In the genomic region with DNA sequence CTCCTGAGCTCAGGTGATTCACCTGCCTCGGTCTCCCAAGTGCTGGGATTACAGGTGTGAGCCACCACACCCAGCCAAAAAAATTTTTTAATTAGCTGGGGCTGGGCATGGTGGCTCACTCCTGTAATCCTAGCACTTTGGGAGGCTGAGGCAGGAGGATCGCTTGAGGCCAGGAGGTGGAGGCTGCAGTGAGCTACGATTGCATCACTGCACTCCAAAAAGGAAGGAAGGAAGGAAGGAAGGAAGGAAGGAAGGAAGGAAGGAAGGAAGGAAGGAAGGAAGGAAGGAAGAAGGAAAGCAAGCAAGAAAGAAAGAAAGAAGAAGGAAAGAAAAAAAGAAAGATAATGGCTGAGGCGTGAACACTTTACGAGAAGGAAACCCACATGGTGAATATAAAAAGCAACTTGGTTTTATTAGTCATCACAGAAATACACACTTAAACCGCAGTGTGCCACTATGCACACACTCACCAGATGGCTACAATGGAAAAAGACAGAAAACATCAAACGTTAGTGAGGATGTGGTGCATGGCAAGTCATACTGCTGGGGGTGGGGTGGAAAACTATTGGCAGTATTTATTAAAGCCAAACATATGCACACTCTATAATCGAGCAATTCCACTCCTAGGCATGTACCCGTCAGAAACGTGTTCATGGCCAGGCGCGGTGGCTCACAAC, we compare ENCODE assay signal across 9 cellular contexts. TPM values are rescaled to one million over a fixed set of nuclear protein-coding genes. Genes with fewer than 3 reads are reported as not detected.
DNase-seq lines count a peak whose midpoint lies in the region; ATAC-seq and TF ChIP-seq lines count a peak whose summit lies in the region.
"Had no signal": no experiment of that assay in that cellular context is flagged by ENCODE, and none has a peak within 500 bp of the region (broad histone marks: within the 10 kb centered on the region; RNA-seq: fewer than 3 reads in every experiment).

No MANE protein-coding gene starts in this region.

- WGBS in lower leg skin, 2 donors = 57 to 58% methylated on average over 12 of the region's 12 CpGs
- WGBS in aorta, 2 donors = 67 to 74% methylated on average over 12 of the region's 12 CpGs

- H3K9me3 Mint-ChIP-seq in immature natural killer cell = no peaks in the 10 kb centered on the region

- DNase-seq in AG10803 (ENCODE audit: low read depth) (peak; percentile 96), MV-4-11 (lab: John Stamatoyannopoulos, UW) (peak; percentile 96), immature natural killer cell (peak; percentile 62 to 69 (median 69)), lower leg skin (ENCODE audit: low spot score in 2 of 2) (no peak), aorta (no peak), Right ventricle myocardium superior (no peak)
- DNase-seq in activated CD8-positive, alpha-beta memory T cell treated with anti-CD3 and anti-CD28 coated beads, Interleukin-2, amount 50 U/mL, for 1 hour (ENCODE audit: extremely low read depth) = peak; percentile 25
- no peak for DNase-seq in effector CD4-positive, alpha-beta T cell

- H3K27me3 Mint-ChIP-seq in immature natural killer cell (ENCODE audit: low read depth in 3 of 3) = peaks cover 2 to 15% (median 8%) of the 10 kb centered on the region in 3 donors

- TF ChIP-seq CTCF in AG10803 (conservative IDR thresholded peaks at IDR 0.05; ENCODE audit: low read length) = 0 out of 2 replicates have a peak, but pooled peaks have one; percentile 12
- no peak for TF ChIP-seq CTCF in lower leg skin (IDR thresholded peaks at IDR 0.05)

- TF ChIP-seq POLR2A in lower leg skin (IDR thresholded peaks at IDR 0.05) = no peak

- H3K36me3 Mint-ChIP-seq in immature natural killer cell = no peaks in the 10 kb centered on the region

- H3K27me3 ChIP-seq in aorta (ENCODE audit: control insufficient read depth in 1 of 2, insufficient read depth in 2 of 2, low read length in 1 of 2) = no peaks in the 10 kb centered on the region

- H3K4me3 Mint-ChIP-seq in immature natural killer cell = peak overlapping the region; percentile 19 to 64 (median 51)

- intact Hi-C loops in lower leg skin (cut with DNase I; ENCODE audit: low total_unique reads) = no loop called here
- intact Hi-C loops in aorta (cut with DNase I) = no loop called here
- intact Hi-C loops in Right ventricle myocardium superior (cut with DNase I) = no loop called here

- H3K4me1 ChIP-seq in aorta (ENCODE audit: control insufficient read depth in 1 of 2, insufficient read depth in 2 of 2, low read length in 2 of 2) = no peaks in the 10 kb centered on the region

- ATAC-seq in aorta (ENCODE audit: low FRiP score) (no peak), Right ventricle myocardium superior (ENCODE audit: poor library complexity) (no peak)

- H3K27ac Mint-ChIP-seq in immature natural killer cell = peak overlapping the region; percentile 50 to 85 (median 74)

- H3K27ac ChIP-seq in aorta (ENCODE audit: low read depth in 1 of 2, low read length in 2 of 2) = no peak overlapping the region

- H3K4me1 Mint-ChIP-seq in immature natural killer cell = peaks cover 20 to 28% of the 10 kb centered on the region in 2 donors

- H3K9me3 ChIP-seq in aorta (ENCODE audit: control insufficient read depth, low read length) = no peaks in the 10 kb centered on the region

- H3K36me3 ChIP-seq in aorta (ENCODE audit: control insufficient read depth in 1 of 2, insufficient read depth in 2 of 2, low read length in 1 of 2) = no peaks in the 10 kb centered on the region

- H3K4me3 ChIP-seq in AG10803 (ENCODE audit: low read length) = no peak overlapping the region
- no peak overlapping the region for H3K4me3 ChIP-seq in lower leg skin (ENCODE audit: low read depth, poor library complexity, severe bottlenecking)
- H3K4me3 ChIP-seq in aorta (ENCODE audit: low read length in 2 of 2) = no peak overlapping the region

RNA-seq across cellular contexts. Expression of a gene that starts 4.4 kb away (rescaled TPM):
- polyA plus RNA-seq in immature natural killer cell (not detected), aorta (1 to 10 TPM in 1 of 2 donors, not detected in 1; 2.0 TPM)
- total RNA-seq in lower leg skin (1 to 10 TPM in 2 of 4 donors, under 1 TPM in 1, not detected in 1; 0.79 to 2.0 (median 1.9) TPM), aorta (1 to 10 TPM in 1 of 2 donors, not detected in 1; 1.9 TPM), Right ventricle myocardium superior (not detected)
- total RNA-seq: epithelial cell of proximal tubule had no signal

RNA-seq across cellular contexts. Expression of a gene that starts 37.2 kb away (rescaled TPM):
- polyA plus RNA-seq in immature natural killer cell (not detected), aorta (1 to 10 TPM in 1 of 2 donors, under 1 TPM in 1; 1.00 to 3.3 TPM)
- total RNA-seq in lower leg skin (1 to 10 TPM in 1 of 4 donors, under 1 TPM in 2, not detected in 1; 0.64 to 2.0 (median 0.72) TPM), aorta (1 to 10 TPM; 1.1 to 2.4 TPM), Right ventricle myocardium superior (not detected)
- total RNA-seq: epithelial cell of proximal tubule had no signal

RNA-seq across cellular contexts. Expression of a gene that starts 37.7 kb away (rescaled TPM):
- 10 to 100 TPM in 1 of 3 donors, 1 to 10 TPM in 2; 3.9 to 13.3 (median 5.9) TPM for polyA plus RNA-seq in immature natural killer cell
- 10 to 100 TPM; 20.1 to 30.3 (median 23.0) TPM for total RNA-seq in lower leg skin
- 10 to 100 TPM; 56.8 to 87.9 TPM for total RNA-seq in aorta
- polyA plus RNA-seq in aorta = 10 to 100 TPM; 10.6 to 29.7 TPM
- 15.6 TPM for total RNA-seq in Right ventricle myocardium superior

Comparison
In these comparisons a context has a peak if more than half of its experiments do, and no peak if none do; other contexts are left out.
1. DNase-seq: peak in AG10803 (single experiment), MV-4-11 (single experiment), activated CD8-positive, alpha-beta memory T cell treated with anti-CD3 and anti-CD28 coated beads, Interleukin-2, amount 50 U/mL, for 1 hour (single experiment) and immature natural killer cell (3 of 3); none in effector CD4-positive, alpha-beta T cell (single experiment), lower leg skin (0 of 2), aorta (0 of 2) and Right ventricle myocardium superior (single experiment).